8 cellular contexts compared by ENCODE assay signal in the genomic region with DNA sequence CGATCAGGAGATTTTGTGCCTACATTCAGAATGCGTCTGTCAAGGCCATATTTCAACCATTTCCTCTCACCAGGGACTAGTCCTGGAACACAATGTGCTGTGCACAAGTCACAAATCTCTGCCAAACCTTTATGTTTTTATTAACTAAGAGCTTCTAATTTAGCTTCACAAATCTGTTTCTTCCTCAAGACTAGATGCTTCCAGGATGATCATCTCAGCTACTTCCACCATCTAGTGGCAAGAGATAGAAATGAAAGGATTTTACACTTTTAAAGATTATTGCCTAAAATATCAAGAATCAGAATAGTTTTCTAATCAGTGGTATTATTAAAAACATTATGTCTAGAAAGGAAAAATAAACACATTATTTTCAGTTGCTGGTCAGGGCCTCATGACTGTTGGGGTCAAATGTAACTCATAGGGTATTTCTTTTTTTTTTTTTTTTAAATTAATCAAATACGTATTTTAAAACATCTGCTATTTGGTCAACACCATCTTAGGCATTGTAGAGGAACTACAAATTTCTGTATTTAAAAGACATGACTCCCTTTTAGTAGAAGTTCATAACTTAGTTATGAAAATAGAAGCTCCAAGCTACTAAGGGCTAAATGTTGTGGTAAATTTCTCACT.
DNase-seq lines count a peak whose midpoint lies in the region; ATAC-seq and TF ChIP-seq lines count a peak whose summit lies in the region.

No MANE protein-coding gene starts in this region.

- TF ChIP-seq CTCF in epithelial cell of esophagus (IDR thresholded peaks at IDR 0.05; ENCODE audit: insufficient read depth, low read depth, low read length, missing control alignments), result peak; percentile 49

- ATAC-seq in GM21717 (IDR thresholded peaks at IDR 0.05; ENCODE audit: unreplicated experiment) (no peak), HG03175 (IDR thresholded peaks at IDR 0.05; ENCODE audit: unreplicated experiment) (no peak)

- DNase-seq in DMS 273 (lab: John Stamatoyannopoulos, UW; ENCODE audit: unreplicated experiment) (peak; percentile 13), DMS 273 treated with DMSO at 0.1 percent for 48 hours (lab: John Stamatoyannopoulos, UW) (no peak), NCI-H526 treated with DMSO at 0.1 percent for 48 hours (lab: John Stamatoyannopoulos, UW) (peak; percentile 34), epithelial cell of esophagus (ENCODE audit: low read depth) (peak; percentile 32), renal cortical epithelial cell (ENCODE audit: low read depth) (peak; percentile 38), nucleus accumbens (lab: John Stamatoyannopoulos, UW) (no peak)

- no peak overlapping the region for H3K4me3 ChIP-seq in epithelial cell of esophagus (ENCODE audit: low read length)

Comparison
In these comparisons a context has a peak if more than half of its experiments do, and no peak if none do; other contexts are left out.
1. DNase-seq: peak in DMS 273 (single experiment), NCI-H526 treated with DMSO at 0.1 percent for 48 hours (single experiment), epithelial cell of esophagus (single experiment) and renal cortical epithelial cell (single experiment); none in DMS 273 treated with DMSO at 0.1 percent for 48 hours (single experiment) and nucleus accumbens (0 of 56).